ENCODE assay signal across 1 cellular context in genomic region chr5:170584446-170584845, GRCh38.
TF ChIP-seq lines count a peak whose summit lies in the region.

No MANE protein-coding gene starts in this region.

TF ChIP-seq in HepG2, 621 proteins besides CTCF, POLR2A, EP300 and RAD21 (continued from another document):
- no peak for TF ChIP-seq ZNF281 (CRISPR knock-in tag; IDR thresholded peaks at IDR 0.05; ENCODE audit: borderline replicate concordance)
- TF ChIP-seq NBN (conservative IDR thresholded peaks at IDR 0.05), result no peak
- TF ChIP-seq ZNF234 (CRISPR knock-in tag; conservative IDR thresholded peaks at IDR 0.05), result no peak
- no peak for TF ChIP-seq ZNF512B (CRISPR knock-in tag; IDR thresholded peaks at IDR 0.05; ENCODE audit: borderline replicate concordance)
- no peak for TF ChIP-seq PTBP1 (IDR thresholded peaks at IDR 0.05; ENCODE audit: low read depth, low read length, poor library complexity, severe bottlenecking)
- TF ChIP-seq ZNF224 (CRISPR knock-in tag; IDR thresholded peaks at IDR 0.05), result no peak
TF ChIP-seq in HepG2: peak in this region for 0.
